In genomic region chr3:100329800-100330489, GRCh38 we compare ENCODE assay signal across 23 cellular contexts.
"Had no signal": no experiment of that assay in that cellular context is flagged by ENCODE, and none has a peak within 500 bp of the region (broad histone marks: within the 10 kb centered on the region; RNA-seq: fewer than 3 reads in every experiment).

No MANE protein-coding gene starts in this region.

- H3K27me3 Mint-ChIP-seq: activated CD4-positive, alpha-beta memory T cell treated with anti-CD3 and anti-CD28 coated beads for 36 hours; activated naive CD8-positive, alpha-beta T cell treated with anti-CD3 and anti-CD28 coated beads for 36 hours; type B pancreatic cell had no signal

- H3K27me3 ChIP-seq: cardiac muscle cell, heart right ventricle, sigmoid colon, vagina had no signal

- H3K4me3 ChIP-seq: cardiac muscle cell, heart right ventricle, lower lobe of right lung, mucosa of descending colon, sigmoid colon, smooth muscle cell, thoracic aorta, vagina had no signal

- H3K9me3 ChIP-seq: lower lobe of right lung, sigmoid colon, thoracic aorta, vagina had no signal

- H3K27ac Mint-ChIP-seq: activated CD4-positive, alpha-beta memory T cell treated with anti-CD3 and anti-CD28 coated beads for 36 hours; activated naive CD8-positive, alpha-beta T cell treated with anti-CD3 and anti-CD28 coated beads for 36 hours; nephron progenitor cell; T-helper 2 cell treated with Interferon-gamma antibody and Interleukin-4, amounts not matched to agents 5 μg/mL and 100 μg/mL, for 36 hours; type B pancreatic cell had no signal

- DNase-seq: activated CD4-positive, alpha-beta memory T cell treated with anti-CD3 and anti-CD28 coated beads for 36 hours; activated CD4-positive, alpha-beta T cell treated with anti-CD3 and anti-CD28 coated beads for 1 hour; activated naive CD4-positive, alpha-beta T cell treated with Interleukin-2 at 50 U/mL for 16 hours; activated naive CD8-positive, alpha-beta T cell treated with anti-CD3 and anti-CD28 coated beads for 36 hours; activated T-cell treated with anti-CD3 and anti-CD28 coated beads, Interleukin-2, amount 50 U/mL, for 48 hours; heart right ventricle; islet precursor cell; left cardiac atrium; lower lobe of right lung; mucosa of descending colon; nephron progenitor cell; nucleus accumbens; posterior cingulate gyrus; sigmoid colon; stimulated activated CD4-positive, alpha-beta T cell treated with anti-CD3 and anti-CD28 coated beads, Interleukin-4, amount 100 ng/mL, for 1 hour; stimulated activated naive CD4-positive, alpha-beta T cell had no signal

- H3K36me3 ChIP-seq: cardiac muscle cell, thoracic aorta had no signal

- H3K27ac ChIP-seq: cardiac muscle cell, heart right ventricle, lower lobe of right lung, sigmoid colon, thoracic aorta, vagina had no signal

- ATAC-seq: heart right ventricle, left cardiac atrium, lower lobe of right lung, mucosa of descending colon had no signal

- H3K9me3 Mint-ChIP-seq: type B pancreatic cell had no signal

- FAIRE-seq: astrocyte had no signal

- H3K4me3 Mint-ChIP-seq: activated CD4-positive, alpha-beta memory T cell treated with anti-CD3 and anti-CD28 coated beads for 36 hours; activated naive CD8-positive, alpha-beta T cell treated with anti-CD3 and anti-CD28 coated beads for 36 hours; nephron progenitor cell; T-helper 2 cell treated with Interferon-gamma antibody and Interleukin-4, amounts not matched to agents 5 μg/mL and 100 μg/mL, for 36 hours; type B pancreatic cell had no signal
